In genomic region chr22:24521791-24522245, GRCh38 we compare ENCODE assay signal across 8 cellular contexts. TPM values are rescaled to one million over a fixed set of nuclear protein-coding genes. Genes with fewer than 3 reads are reported as not detected.
DNase-seq lines count a peak whose midpoint lies in the region; ATAC-seq and TF ChIP-seq lines count a peak whose summit lies in the region.

No MANE protein-coding gene starts in this region.

- in situ Hi-C loops in SK-MEL-5 (cut with HindIII; ENCODE audit: low pct_unique_long_range_greater_than_20kb, low sequenced_read_pairs), result no loop called here

- CTCF ChIA-PET in MCF 10A (lab: Yijun Ruan, JAX), result interaction anchor here (0.6 to 3.4 kb wide), 35 partner anchors 8 to 308 kb away, joined by 3 to 42 read pairs (median 6); partner anchors contain the start of gene ADORA2A

- no peak for TF ChIP-seq POLR2A in breast epithelium (IDR thresholded peaks at IDR 0.05)
- TF ChIP-seq POLR2A in body of pancreas (IDR thresholded peaks at IDR 0.05), result no peak

- peak; percentile 79 for DNase-seq in MCF 10A (ENCODE audit: unreplicated experiment)
- DNase-seq in breast epithelium (ENCODE audit: low spot score in 2 of 2), result no peak
- peak; percentile 83 for DNase-seq in NCI-H1092 treated with DMSO at 0.1 percent for 48 hours (lab: John Stamatoyannopoulos, UW)
- DNase-seq in SK-MEL-5 (ENCODE audit: low read depth, low spot score), result peak; percentile 75
- DNase-seq in body of pancreas, result peak; percentile 57 to 83 (median 76)
- DNase-seq in left lobe of liver (ENCODE audit: low spot score), result no peak
- DNase-seq in superior temporal gyrus (ENCODE audit: extremely low spot score), result peak; percentile 48

- no peak overlapping the region for H3K27ac Mint-ChIP-seq in MCF 10A (ENCODE audit: low read depth, unreplicated experiment)

- ATAC-seq in body of pancreas (peak; percentile 79), left lobe of liver (peak; percentile 41), HG03354 (IDR thresholded peaks at IDR 0.05; ENCODE audit: poor library complexity, severe bottlenecking, unreplicated experiment) (no peak)

- H3K4me3 ChIP-seq in breast epithelium (no peak overlapping the region), body of pancreas (no peak overlapping the region)

- no peak overlapping the region for H3K27ac ChIP-seq in breast epithelium
- H3K27ac ChIP-seq in body of pancreas, result peak overlapping the region in 2 of 4 donors; percentile 16 to 29

- no peaks in the 10 kb centered on the region for H3K36me3 Mint-ChIP-seq in MCF 10A (ENCODE audit: insufficient read depth, unreplicated experiment)

- no peaks in the 10 kb centered on the region for H3K9me3 Mint-ChIP-seq in MCF 10A (ENCODE audit: unreplicated experiment)

- intact Hi-C loops in MCF 10A (cut with micrococcal nuclease) (loop anchor here (1.0 kb wide), 2 partner anchors 101 to 197 kb away; no protein-coding TSS in a partner anchor), breast epithelium (cut with DNase I; ENCODE audit: low total_unique reads) (no loop called here), body of pancreas (cut with DNase I) (loop anchor here (5.0 kb wide), 1 partner anchor 95 kb away; the partner anchor contains the start of gene ADORA2A)

- H3K27me3 ChIP-seq in breast epithelium, result no peaks in the 10 kb centered on the region
- no peaks in the 10 kb centered on the region for H3K27me3 ChIP-seq in body of pancreas

- peaks cover 17% of the 10 kb centered on the region for H3K27me3 Mint-ChIP-seq in MCF 10A (ENCODE audit: insufficient read depth, unreplicated experiment)

- H3K36me3 ChIP-seq in breast epithelium (no peaks in the 10 kb centered on the region), body of pancreas (replicated peaks in 1 of 2; ENCODE audit: insufficient read depth in 1 of 2, low read depth in 2 of 2) (no peaks in the 10 kb centered on the region)

- H3K4me1 Mint-ChIP-seq in MCF 10A (ENCODE audit: insufficient read depth, unreplicated experiment), result peaks cover 7% of the 10 kb centered on the region

- POLR2A ChIA-PET in MCF 10A (lab: Yijun Ruan, JAX), result interaction anchor here (1.1 kb wide), 1 partner anchor 90 kb away, joined by 3 read pairs; no protein-coding TSS in a partner anchor

- H3K4me1 ChIP-seq in breast epithelium (no peaks in the 10 kb centered on the region), body of pancreas (peaks cover 15% of the 10 kb centered on the region)

- WGBS in body of pancreas, 2 donors, result 4 to 20% methylated on average over 6 to 8 of the region's 8 CpGs

- H3K9me3 ChIP-seq in breast epithelium, result no peaks in the 10 kb centered on the region
- H3K9me3 ChIP-seq in body of pancreas, result no peaks in the 10 kb centered on the region

- no TSS peak for BruUV-seq in MCF 10A (replicated peaks; lab: Mats Ljungman, UMichigan)

- peak; percentile 57 for TF ChIP-seq CTCF in MCF 10A (IDR thresholded peaks at IDR 0.05; ENCODE audit: unreplicated experiment)
- peak in 1 of 3 donors; percentile 35 for TF ChIP-seq CTCF in breast epithelium (IDR thresholded peaks at IDR 0.05)
- peak in 6 of 7 experiments; percentile 40 to 83 (median 74) for TF ChIP-seq CTCF in body of pancreas (IDR thresholded peaks at IDR 0.05)

- no peak overlapping the region for H3K4me3 Mint-ChIP-seq in MCF 10A (ENCODE audit: unreplicated experiment)

RNA-seq across cellular contexts. Expression of gene UPB1, which starts 26.7 kb away (rescaled TPM):
- total RNA-seq in MCF 10A (2022) (not detected in 2 replicates), breast epithelium (under 1 TPM; 0.16 to 0.44 (median 0.33) TPM), body of pancreas (under 1 TPM in 1 of 2 donors, not detected in 1; 0.52 TPM), left lobe of liver (184 TPM)
- total RNA-seq in SK-MEL-5 (2014; rRNA removed; shearing (Covaris generic)), result not detected in 2 replicates
- 0.06 TPM in 1 of 2 replicates, not detected in the other for polyA plus RNA-seq in SK-MEL-5 (2015; cell fraction: cytosol; rRNA removed)
- not detected in 2 replicates for polyA plus RNA-seq in SK-MEL-5 (2015; cell fraction: nucleus; rRNA removed)

RNA-seq across cellular contexts. Expression of gene GUCD1, which starts 33.1 kb away (rescaled TPM):
- total RNA-seq in MCF 10A (2022) (47.0 and 48.4 TPM in 2 replicates), breast epithelium (100 to 1,000 TPM in 1 of 3 donors, 10 to 100 TPM in 2; 89.6 to 177 (median 91.4) TPM), body of pancreas (10 to 100 TPM; 44.4 to 58.7 TPM), left lobe of liver (192 TPM)
- 106 and 141 TPM in 2 replicates for total RNA-seq in SK-MEL-5 (2014; rRNA removed; shearing (Covaris generic))
- polyA plus RNA-seq in SK-MEL-5 (2015; cell fraction: cytosol; rRNA removed), result 118 and 147 TPM in 2 replicates
- polyA plus RNA-seq in SK-MEL-5 (2015; cell fraction: nucleus; rRNA removed), result 72.8 and 87.5 TPM in 2 replicates

RNA-seq across cellular contexts. Expression of gene SNRPD3, which starts 34.0 kb away (rescaled TPM):
- 90.9 and 94.6 TPM in 2 replicates for total RNA-seq in MCF 10A (2022)
- total RNA-seq in breast epithelium, result 100 to 1,000 TPM; 105 to 148 (median 124) TPM
- 142 and 174 TPM in 2 replicates for total RNA-seq in SK-MEL-5 (2014; rRNA removed; shearing (Covaris generic))
- polyA plus RNA-seq in SK-MEL-5 (2015; cell fraction: cytosol; rRNA removed), result 211 and 272 TPM in 2 replicates
- polyA plus RNA-seq in SK-MEL-5 (2015; cell fraction: nucleus; rRNA removed), result 48.7 and 59.2 TPM in 2 replicates
- 10 to 100 TPM; 30.4 to 65.6 TPM for total RNA-seq in body of pancreas
- total RNA-seq in left lobe of liver, result 37.7 TPM

Comparison
In these comparisons a context has a peak if more than half of its experiments do, and no peak if none do; other contexts are left out.
1. DNase-seq: peak in MCF 10A (single experiment), NCI-H1092 treated with DMSO at 0.1 percent for 48 hours (single experiment), SK-MEL-5 (single experiment), body of pancreas (4 of 4) and superior temporal gyrus (single experiment); none in breast epithelium (0 of 2) and left lobe of liver (single experiment).
2. RNA of gene UPB1, which starts 26.7 kb away (total RNA-seq): 184 TPM in left lobe of liver (single experiment); 0.52 TPM in body of pancreas, 0.16 to 0.44 TPM in breast epithelium, not detected in MCF 10A and not detected in SK-MEL-5; every median in the first group is over 100 times any median in the second.